ENCODE assay signal across 7 cellular contexts in genomic region chr10:44201011-44201410, GRCh38.
"Had no signal": no experiment of that assay in that cellular context is flagged by ENCODE, and none has a peak within 500 bp of the region (broad histone marks: within the 10 kb centered on the region; RNA-seq: fewer than 3 reads in every experiment).

No MANE protein-coding gene starts in this region.

- H3K27ac ChIP-seq: HL-60 had no signal

- H3K4me3 Mint-ChIP-seq: IgD-negative memory B cell had no signal

- H3K27me3 Mint-ChIP-seq: IgD-negative memory B cell had no signal

- FAIRE-seq: HTR-8/SVneo, K562 had no signal

- H3K36me3 Mint-ChIP-seq: IgD-negative memory B cell had no signal

- H3K4me1 Mint-ChIP-seq: IgD-negative memory B cell had no signal

- H3K4me3 ChIP-seq: K562 had no signal

- ATAC-seq: K562 had no signal

- DNase-seq: IMR-90, KBM-7, KG1 had no signal

- H3K27ac Mint-ChIP-seq: IgD-negative memory B cell had no signal
